In the genomic region with DNA sequence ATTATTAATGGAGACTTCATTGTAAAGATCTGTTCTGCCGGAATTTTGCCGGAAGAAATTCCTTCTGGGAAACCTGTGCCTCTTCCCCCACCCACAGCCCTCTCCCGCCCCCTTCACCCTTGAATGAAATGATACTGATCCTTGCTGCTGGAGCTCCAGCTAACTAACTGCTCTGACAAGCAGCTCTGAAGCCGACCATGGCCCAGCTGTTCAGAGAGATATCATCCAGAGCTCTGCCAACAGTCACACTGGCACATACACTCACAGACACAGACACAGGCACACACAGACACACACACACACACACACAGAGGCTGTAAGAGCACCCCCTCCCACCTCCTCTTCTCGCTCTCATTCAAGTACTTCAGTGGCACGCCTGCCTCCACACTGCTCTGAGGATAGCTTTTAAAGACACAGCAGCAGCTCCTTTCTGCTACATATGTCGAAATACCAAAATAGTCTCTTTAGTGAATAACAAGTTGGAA, we compare ENCODE assay signal across 11 cellular contexts.
DNase-seq lines count a peak whose midpoint lies in the region; ATAC-seq, FAIRE-seq and TF ChIP-seq lines count a peak whose summit lies in the region.
"Had no signal": no experiment of that assay in that cellular context is flagged by ENCODE, and none has a peak within 500 bp of the region (broad histone marks: within the 10 kb centered on the region; RNA-seq: fewer than 3 reads in every experiment).

No MANE protein-coding gene starts in this region.

- WGBS in thyroid gland, 2 donors, result 25 to 34% methylated on average over 7 of the region's 7 CpGs

- H3K27ac ChIP-seq in thyroid gland (no peak overlapping the region), kidney (ENCODE audit: low read depth in 2 of 2, low read length in 2 of 2) (no peak overlapping the region)
- H3K27ac ChIP-seq: BLaER1 treated with 17β-estradiol and CSF1 and Interleukin-3, amounts not matched to agents 10 nM and 100 nM had no signal

- FAIRE-seq in kidney (lab: Jason Lieb, UNC), result no peak
- FAIRE-seq: colon had no signal

- POLR2A ChIA-PET in activated CD8-positive, alpha-beta T cell treated with anti-CD3 and anti-CD28 coated beads for 36 hours (lab: Charles Lee), result interaction anchor here (1.2 kb wide), 1 partner anchor 351 kb away, joined by 4 read pairs; the partner anchor contains the start of gene OS9
- POLR2A ChIA-PET in activated CD8-positive, alpha-beta T cell treated with anti-CD3 and anti-CD28 coated beads, Interleukin-2, amount 10 ng/mL, durations not matched to agents 7 days and 5 days (lab: Charles Lee), result no interaction called here

- peaks cover 2% of the 10 kb centered on the region for H3K9me3 Mint-ChIP-seq in activated CD8-positive, alpha-beta T cell treated with anti-CD3 and anti-CD28 coated beads for 36 hours
- no peaks in the 10 kb centered on the region for H3K9me3 Mint-ChIP-seq in activated CD8-positive, alpha-beta T cell treated with anti-CD3 and anti-CD28 coated beads, Interleukin-2, amount 10 ng/mL, durations not matched to agents 7 days and 5 days (ENCODE audit: insufficient read depth)
- H3K9me3 Mint-ChIP-seq in brain, result peaks cover 7 to 17% (median 13%) of the 10 kb centered on the region in 5 experiments

- H3K4me1 ChIP-seq in thyroid gland, result peaks cover 0 to 12% of the 10 kb centered on the region in 2 donors
- H3K4me1 ChIP-seq in kidney (ENCODE audit: control insufficient read depth in 1 of 2, insufficient read depth in 1 of 2, low read depth in 1 of 2, low read length in 2 of 2), result peaks cover 2 to 7% of the 10 kb centered on the region in 2 donors

- CTCF ChIA-PET in activated CD8-positive, alpha-beta T cell treated with anti-CD3 and anti-CD28 coated beads for 36 hours (lab: Charles Lee), result interaction anchor here (0.8 to 2.4 kb wide), 10 partner anchors 10 to 128 kb away, joined by 3 to 7 read pairs (median 4); partner anchors contain the start of gene INHBE
- CTCF ChIA-PET in activated CD8-positive, alpha-beta T cell treated with anti-CD3 and anti-CD28 coated beads, Interleukin-2, amount 10 ng/mL, durations not matched to agents 7 days and 5 days (lab: Charles Lee), result interaction anchor here (0.7 to 1.4 kb wide), 5 partner anchors 10 to 116 kb away, joined by 3 to 6 read pairs (median 3); no protein-coding TSS in a partner anchor

- H3K9me3 ChIP-seq in thyroid gland, result no peaks in the 10 kb centered on the region
- H3K9me3 ChIP-seq in kidney (ENCODE audit: control insufficient read depth in 1 of 2, low read length in 2 of 2), result no peaks in the 10 kb centered on the region

- ATAC-seq in activated CD8-positive, alpha-beta T cell treated with anti-CD3 and anti-CD28 coated beads for 36 hours, result peak; percentile 43
- no peak for ATAC-seq in activated CD8-positive, alpha-beta T cell treated with anti-CD3 and anti-CD28 coated beads, Interleukin-2, amount 10 ng/mL, durations not matched to agents 7 days and 5 days
- no peak for ATAC-seq in GM19328 (IDR thresholded peaks at IDR 0.05; ENCODE audit: unreplicated experiment)

- H3K36me3 Mint-ChIP-seq in activated CD8-positive, alpha-beta T cell treated with anti-CD3 and anti-CD28 coated beads for 36 hours (ENCODE audit: low read depth), result peaks cover 20% of the 10 kb centered on the region
- H3K36me3 Mint-ChIP-seq in activated CD8-positive, alpha-beta T cell treated with anti-CD3 and anti-CD28 coated beads, Interleukin-2, amount 10 ng/mL, durations not matched to agents 7 days and 5 days (ENCODE audit: low read depth), result peaks cover 37% of the 10 kb centered on the region
- H3K36me3 Mint-ChIP-seq in brain, result peaks cover 51% of the 10 kb centered on the region

- intact Hi-C loops in activated CD8-positive, alpha-beta T cell treated with anti-CD3 and anti-CD28 coated beads for 36 hours (cut with micrococcal nuclease), result no loop called here
- intact Hi-C loops in thyroid gland (cut with DNase I) (no loop called here), kidney (cut with DNase I) (no loop called here)

- TF ChIP-seq POLR2A in thyroid gland (IDR thresholded peaks at IDR 0.05), result no peak

- TF ChIP-seq CTCF in activated CD8-positive, alpha-beta T cell treated with anti-CD3 and anti-CD28 coated beads for 36 hours (IDR thresholded peaks at IDR 0.05), result no peak
- TF ChIP-seq CTCF in brain (conservative IDR thresholded peaks at IDR 0.05) (no peak), thyroid gland (IDR thresholded peaks at IDR 0.05) (no peak), kidney (IDR thresholded peaks at IDR 0.05; ENCODE audit: borderline replicate concordance, extremely low read depth, insufficient read depth) (no peak)

- H3K36me3 ChIP-seq in thyroid gland, result no peaks in the 10 kb centered on the region
- H3K36me3 ChIP-seq in kidney (ENCODE audit: control insufficient read depth in 1 of 2, insufficient read depth in 2 of 2, low read length in 2 of 2), result no peaks in the 10 kb centered on the region

- H3K4me1 Mint-ChIP-seq in activated CD8-positive, alpha-beta T cell treated with anti-CD3 and anti-CD28 coated beads for 36 hours (ENCODE audit: low read depth), result peaks cover 33% of the 10 kb centered on the region
- peaks cover 9% of the 10 kb centered on the region for H3K4me1 Mint-ChIP-seq in activated CD8-positive, alpha-beta T cell treated with anti-CD3 and anti-CD28 coated beads, Interleukin-2, amount 10 ng/mL, durations not matched to agents 7 days and 5 days (ENCODE audit: low read depth)
- H3K4me1 Mint-ChIP-seq in brain, result peaks cover 47% of the 10 kb centered on the region

- H3K27me3 Mint-ChIP-seq in activated CD8-positive, alpha-beta T cell treated with anti-CD3 and anti-CD28 coated beads for 36 hours, result no peaks in the 10 kb centered on the region
- no peaks in the 10 kb centered on the region for H3K27me3 Mint-ChIP-seq in activated CD8-positive, alpha-beta T cell treated with anti-CD3 and anti-CD28 coated beads, Interleukin-2, amount 10 ng/mL, durations not matched to agents 7 days and 5 days (ENCODE audit: low read depth)
- H3K27me3 Mint-ChIP-seq in brain, result no peaks in the 10 kb centered on the region

- no peaks in the 10 kb centered on the region for H3K27me3 ChIP-seq in thyroid gland
- H3K27me3 ChIP-seq: BLaER1 treated with 17β-estradiol and CSF1 and Interleukin-3, amounts not matched to agents 10 nM and 100 nM had no signal

- peak; percentile 11 for DNase-seq in activated CD8-positive, alpha-beta T cell treated with anti-CD3 and anti-CD28 coated beads for 36 hours
- DNase-seq in activated CD8-positive, alpha-beta T cell treated with anti-CD3 and anti-CD28 coated beads, Interleukin-2, amount 10 ng/mL, durations not matched to agents 7 days and 5 days, result no peak
- peak; percentile 72 for DNase-seq in left kidney (ENCODE audit: low read depth, low spot score)
- DNase-seq in thyroid gland, result peak; percentile 66 to 69
- DNase-seq in activated CD8-positive, alpha-beta memory T cell treated with anti-CD3 and anti-CD28 coated beads for 24 hours, result no peak
- no peak for DNase-seq in kidney
- DNase-seq: RPMI8226 had no signal

- H3K9ac ChIP-seq in kidney (ENCODE audit: low read length in 2 of 2), result no peak overlapping the region
- H3K9ac ChIP-seq: BLaER1 treated with 17β-estradiol and CSF1 and Interleukin-3, amounts not matched to agents 10 nM and 100 nM had no signal

- peak overlapping the region; percentile 45 for H3K27ac Mint-ChIP-seq in activated CD8-positive, alpha-beta T cell treated with anti-CD3 and anti-CD28 coated beads for 36 hours
- no peak overlapping the region for H3K27ac Mint-ChIP-seq in activated CD8-positive, alpha-beta T cell treated with anti-CD3 and anti-CD28 coated beads, Interleukin-2, amount 10 ng/mL, durations not matched to agents 7 days and 5 days
- H3K27ac Mint-ChIP-seq in brain, result peak overlapping the region; percentile 77 to 95 (median 90)

- no peak overlapping the region for H3K4me3 Mint-ChIP-seq in activated CD8-positive, alpha-beta T cell treated with anti-CD3 and anti-CD28 coated beads for 36 hours
- H3K4me3 Mint-ChIP-seq in activated CD8-positive, alpha-beta T cell treated with anti-CD3 and anti-CD28 coated beads, Interleukin-2, amount 10 ng/mL, durations not matched to agents 7 days and 5 days, result no peak overlapping the region
- H3K4me3 Mint-ChIP-seq in brain, result peak overlapping the region; percentile 74 to 85 (median 79)

- H3K4me3 ChIP-seq in thyroid gland (replicated peaks in 1 of 3), result no peak overlapping the region
- no peak overlapping the region for H3K4me3 ChIP-seq in kidney (ENCODE audit: low read length in 2 of 2)
- H3K4me3 ChIP-seq: BLaER1 treated with 17β-estradiol and CSF1 and Interleukin-3, amounts not matched to agents 10 nM and 100 nM had no signal

Comparison
In these comparisons a context has a peak if more than half of its experiments do, and no peak if none do; other contexts are left out.
1. DNase-seq: peak in activated CD8-positive, alpha-beta T cell treated with anti-CD3 and anti-CD28 coated beads for 36 hours (single experiment), left kidney (single experiment) and thyroid gland (2 of 2); none in activated CD8-positive, alpha-beta T cell treated with anti-CD3 and anti-CD28 coated beads, Interleukin-2, amount 10 ng/mL, durations not matched to agents 7 days and 5 days (single experiment), activated CD8-positive, alpha-beta memory T cell treated with anti-CD3 and anti-CD28 coated beads for 24 hours (single experiment) and kidney (single experiment).
2. H3K4me3 Mint-ChIP-seq: peak in brain (5 of 5); none in activated CD8-positive, alpha-beta T cell treated with anti-CD3 and anti-CD28 coated beads for 36 hours (single experiment) and activated CD8-positive, alpha-beta T cell treated with anti-CD3 and anti-CD28 coated beads, Interleukin-2, amount 10 ng/mL, durations not matched to agents 7 days and 5 days (single experiment).